In the genomic region with DNA sequence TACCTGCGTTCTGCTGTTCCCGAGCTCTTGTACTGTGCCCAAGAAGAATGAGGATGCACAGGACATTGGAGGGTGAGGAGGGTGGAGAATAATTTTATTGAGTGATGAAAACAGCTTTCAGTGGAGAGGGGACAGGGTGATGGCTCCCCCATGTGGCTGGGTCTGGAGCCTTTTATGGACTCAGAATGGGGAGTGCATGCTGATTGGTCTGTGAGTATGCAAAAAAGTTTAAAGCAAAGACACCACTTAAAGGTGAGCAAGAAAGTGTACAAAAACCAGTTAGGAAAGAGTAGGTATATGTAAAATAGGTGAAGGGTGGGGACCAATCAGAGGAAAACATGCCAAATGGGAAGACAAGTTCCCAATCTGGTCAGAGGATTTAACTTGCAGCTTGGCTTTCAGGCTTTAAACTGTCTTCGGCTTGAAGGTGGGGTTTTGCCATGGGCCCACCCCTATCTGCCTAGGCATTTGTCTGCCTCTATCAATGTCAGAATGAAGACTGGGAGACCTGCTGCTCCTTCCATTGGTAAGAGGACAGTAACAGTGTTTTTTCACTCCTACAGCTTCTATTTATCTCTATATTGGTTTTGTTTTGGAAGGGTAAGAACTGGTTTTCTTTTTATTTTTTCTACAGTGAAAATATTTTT, we compare ENCODE assay signal across 11 cellular contexts.
A peak's percentile ranks its signal among the peaks of the same experiment; 100 is the strongest.
DNase-seq lines count a peak whose midpoint lies in the region; ATAC-seq and TF ChIP-seq lines count a peak whose summit lies in the region.
"Had no signal": no experiment of that assay in that cellular context is flagged by ENCODE, and none has a peak within 500 bp of the region (broad histone marks: within the 10 kb centered on the region; RNA-seq: fewer than 3 reads in every experiment).

No MANE protein-coding gene starts in this region.

- H3K4me1 Mint-ChIP-seq in activated CD4-positive, alpha-beta memory T cell treated with anti-CD3 and anti-CD28 coated beads for 36 hours (ENCODE audit: low read depth): peaks cover 31% of the 10 kb centered on the region
- peaks cover 4% of the 10 kb centered on the region for H3K4me1 Mint-ChIP-seq in activated CD4-positive, alpha-beta memory T cell treated with anti-CD3 and anti-CD28 coated beads, Interleukin-2, amount 10 ng/mL, durations not matched to agents 7 days and 5 days
- H3K4me1 Mint-ChIP-seq: naive B cell had no signal

- peaks cover 34% of the 10 kb centered on the region for H3K27me3 Mint-ChIP-seq in activated CD4-positive, alpha-beta memory T cell treated with anti-CD3 and anti-CD28 coated beads for 36 hours
- H3K27me3 Mint-ChIP-seq in activated CD4-positive, alpha-beta memory T cell treated with anti-CD3 and anti-CD28 coated beads, Interleukin-2, amount 10 ng/mL, durations not matched to agents 7 days and 5 days: peaks cover 29% of the 10 kb centered on the region

- intact Hi-C loops in activated CD4-positive, alpha-beta memory T cell treated with anti-CD3 and anti-CD28 coated beads for 36 hours (cut with micrococcal nuclease): loop anchor here (1.0 to 10.0 kb wide), 3 partner anchors 52 to 533 kb away; a partner anchor contains a TSS

- TF ChIP-seq CTCF in fibroblast of the aortic adventitia (IDR thresholded peaks at IDR 0.05; ENCODE audit: insufficient read depth, low read length): peak; percentile 44

- CTCF ChIA-PET in activated CD4-positive, alpha-beta memory T cell treated with anti-CD3 and anti-CD28 coated beads for 36 hours (lab: Charles Lee): interaction anchor here (1.1 to 4.4 kb wide), 8 partner anchors 10 to 360 kb away, joined by 3 to 40 read pairs (median 12); no protein-coding TSS in a partner anchor
- CTCF ChIA-PET in activated CD4-positive, alpha-beta memory T cell treated with anti-CD3 and anti-CD28 coated beads, Interleukin-2, amount 10 ng/mL, durations not matched to agents 7 days and 5 days (lab: Charles Lee): interaction anchor here (0.8 to 2.2 kb wide), 5 partner anchors 8 to 53 kb away, joined by 3 to 12 read pairs (median 3); no protein-coding TSS in a partner anchor

- H3K36me3 Mint-ChIP-seq in activated CD4-positive, alpha-beta memory T cell treated with anti-CD3 and anti-CD28 coated beads for 36 hours: no peaks in the 10 kb centered on the region
- no peaks in the 10 kb centered on the region for H3K36me3 Mint-ChIP-seq in activated CD4-positive, alpha-beta memory T cell treated with anti-CD3 and anti-CD28 coated beads, Interleukin-2, amount 10 ng/mL, durations not matched to agents 7 days and 5 days (ENCODE audit: low read depth)
- H3K36me3 Mint-ChIP-seq: CD8-positive, alpha-beta T cell; naive B cell had no signal

- no peak overlapping the region for H3K4me3 ChIP-seq in fibroblast of the aortic adventitia (ENCODE audit: low read depth, low read length)

- ATAC-seq in HG03342 (IDR thresholded peaks at IDR 0.05; ENCODE audit: unreplicated experiment): no peak
- ATAC-seq in GM21576 (IDR thresholded peaks at IDR 0.05; ENCODE audit: unreplicated experiment): no peak
- ATAC-seq: CD8-positive, alpha-beta T cell had no signal

- H3K27ac Mint-ChIP-seq in activated CD4-positive, alpha-beta memory T cell treated with anti-CD3 and anti-CD28 coated beads for 36 hours: no peak overlapping the region
- no peak overlapping the region for H3K27ac Mint-ChIP-seq in activated CD4-positive, alpha-beta memory T cell treated with anti-CD3 and anti-CD28 coated beads, Interleukin-2, amount 10 ng/mL, durations not matched to agents 7 days and 5 days
- H3K27ac Mint-ChIP-seq: CD8-positive, alpha-beta T cell had no signal

- POLR2A ChIA-PET in activated CD4-positive, alpha-beta memory T cell treated with anti-CD3 and anti-CD28 coated beads for 36 hours (lab: Charles Lee): no interaction called here
- POLR2A ChIA-PET in activated CD4-positive, alpha-beta memory T cell treated with anti-CD3 and anti-CD28 coated beads, Interleukin-2, amount 10 ng/mL, durations not matched to agents 7 days and 5 days (lab: Charles Lee): interaction anchor here (0.6 kb wide), 1 partner anchor 10 kb away, joined by 3 read pairs; no protein-coding TSS in a partner anchor

- peak; percentile 61 for DNase-seq in activated CD4-positive, alpha-beta memory T cell treated with anti-CD3 and anti-CD28 coated beads for 36 hours
- DNase-seq in activated CD4-positive, alpha-beta memory T cell treated with anti-CD3 and anti-CD28 coated beads, Interleukin-2, amount 10 ng/mL, durations not matched to agents 7 days and 5 days: no peak
- DNase-seq in OCI-M1 (lab: John Stamatoyannopoulos, UW): peak; percentile 48
- DNase-seq in fibroblast of the aortic adventitia (ENCODE audit: low read depth): peak; percentile 48
- DNase-seq in stimulated activated CD8-positive, alpha-beta memory T cell treated with anti-CD3 and anti-CD28 coated beads, Interleukin-4, amount 100 ng/mL, for 48 hours: peak; percentile 59
- DNase-seq in amniotic stem cell (lab: John Stamatoyannopoulos, UW): no peak
- DNase-seq: effector CD8-positive, alpha-beta T cell; naive B cell had no signal

- no peak overlapping the region for H3K4me3 Mint-ChIP-seq in activated CD4-positive, alpha-beta memory T cell treated with anti-CD3 and anti-CD28 coated beads for 36 hours
- no peak overlapping the region for H3K4me3 Mint-ChIP-seq in activated CD4-positive, alpha-beta memory T cell treated with anti-CD3 and anti-CD28 coated beads, Interleukin-2, amount 10 ng/mL, durations not matched to agents 7 days and 5 days
- H3K4me3 Mint-ChIP-seq: CD8-positive, alpha-beta T cell had no signal

- no peaks in the 10 kb centered on the region for H3K9me3 Mint-ChIP-seq in activated CD4-positive, alpha-beta memory T cell treated with anti-CD3 and anti-CD28 coated beads for 36 hours
- no peaks in the 10 kb centered on the region for H3K9me3 Mint-ChIP-seq in activated CD4-positive, alpha-beta memory T cell treated with anti-CD3 and anti-CD28 coated beads, Interleukin-2, amount 10 ng/mL, durations not matched to agents 7 days and 5 days

Comparison
In these comparisons a context has a peak if more than half of its experiments do, and no peak if none do; other contexts are left out.
1. DNase-seq: peak in activated CD4-positive, alpha-beta memory T cell treated with anti-CD3 and anti-CD28 coated beads for 36 hours (single experiment), OCI-M1 (single experiment), fibroblast of the aortic adventitia (single experiment) and stimulated activated CD8-positive, alpha-beta memory T cell treated with anti-CD3 and anti-CD28 coated beads, Interleukin-4, amount 100 ng/mL, for 48 hours (single experiment); none in activated CD4-positive, alpha-beta memory T cell treated with anti-CD3 and anti-CD28 coated beads, Interleukin-2, amount 10 ng/mL, durations not matched to agents 7 days and 5 days (single experiment) and amniotic stem cell (single experiment).